ENCODE assay signal across 1 cellular context in the genomic region with DNA sequence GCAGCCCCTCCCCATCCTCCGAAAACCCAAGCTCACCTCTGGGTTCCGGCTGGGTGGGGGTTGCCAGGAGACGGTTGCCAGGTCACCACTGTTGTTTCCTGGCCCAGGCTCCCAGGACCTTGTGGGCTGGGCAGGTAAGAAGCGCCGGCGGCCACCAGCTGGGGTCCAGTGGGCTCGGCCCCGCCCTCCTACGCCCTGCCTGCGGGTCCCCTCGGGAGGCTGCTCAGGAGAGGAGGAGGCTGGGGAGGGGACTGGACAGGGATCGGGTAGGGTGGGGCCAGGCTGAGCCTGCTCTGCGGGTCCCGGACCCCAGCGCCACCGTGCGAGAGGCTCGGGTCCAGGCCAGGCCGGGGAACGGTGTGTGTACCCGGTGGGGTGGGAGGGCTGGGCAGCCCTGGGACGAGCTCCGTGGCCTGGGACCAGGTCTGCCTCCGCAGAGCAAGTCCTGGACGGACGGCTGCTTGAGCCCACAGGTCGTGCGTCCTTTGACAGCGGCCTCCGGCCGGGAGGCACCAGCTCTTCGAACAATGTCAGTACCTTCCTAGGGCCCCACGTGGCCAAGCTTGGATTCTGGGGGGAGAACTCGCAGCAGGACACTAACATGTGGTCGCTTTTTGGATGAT.
A peak's percentile ranks its signal among the peaks of the same experiment; 100 is the strongest.
TF ChIP-seq lines count a peak whose summit lies in the region.

A gene with protein sequence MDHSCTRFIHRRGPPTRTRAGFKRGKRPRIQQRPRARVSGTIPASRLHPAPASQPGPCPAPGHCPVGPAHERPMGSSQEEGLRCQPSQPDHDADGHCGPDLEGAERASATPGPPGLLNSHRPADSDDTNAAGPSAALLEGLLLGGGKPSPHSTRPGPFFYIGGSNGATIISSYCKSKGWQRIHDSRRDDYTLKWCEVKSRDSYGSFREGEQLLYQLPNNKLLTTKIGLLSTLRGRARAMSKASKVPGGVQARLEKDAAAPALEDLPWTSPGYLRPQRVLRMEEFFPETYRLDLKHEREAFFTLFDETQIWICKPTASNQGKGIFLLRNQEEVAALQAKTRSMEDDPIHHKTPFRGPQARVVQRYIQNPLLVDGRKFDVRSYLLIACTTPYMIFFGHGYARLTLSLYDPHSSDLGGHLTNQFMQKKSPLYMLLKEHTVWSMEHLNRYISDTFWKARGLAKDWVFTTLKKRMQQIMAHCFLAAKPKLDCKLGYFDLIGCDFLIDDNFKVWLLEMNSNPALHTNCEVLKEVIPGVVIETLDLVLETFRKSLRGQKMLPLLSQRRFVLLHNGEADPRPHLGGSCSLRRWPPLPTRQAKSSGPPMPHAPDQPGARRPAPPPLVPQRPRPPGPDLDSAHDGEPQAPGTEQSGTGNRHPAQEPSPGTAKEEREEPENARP (plus strand): TSS at position 88 of the 623 bp plus-strand sequence. CDS start 5,336 bp downstream, outside the sequence.

TF ChIP-seq in endothelial cell of umbilical vein, 7 proteins besides CTCF, POLR2A, EP300 and RAD21:
- TF ChIP-seq FOS (IDR thresholded peaks at IDR 0.05; ENCODE audit: borderline replicate concordance, insufficient read depth, low read length) (no peak), POLR2AphosphoS5 (IDR thresholded peaks at IDR 0.05; ENCODE audit: insufficient read depth, low read depth, low read length) (no peak), MYC (IDR thresholded peaks at IDR 0.05; ENCODE audit: low read depth, low read length) (no peak), EZH2 (IDR thresholded peaks at IDR 0.05; ENCODE audit: borderline replicate concordance, low read depth, low read length, severe bottlenecking) (peak; percentile 78)
